ENCODE assay signal across 8 cellular contexts in the genomic region with DNA sequence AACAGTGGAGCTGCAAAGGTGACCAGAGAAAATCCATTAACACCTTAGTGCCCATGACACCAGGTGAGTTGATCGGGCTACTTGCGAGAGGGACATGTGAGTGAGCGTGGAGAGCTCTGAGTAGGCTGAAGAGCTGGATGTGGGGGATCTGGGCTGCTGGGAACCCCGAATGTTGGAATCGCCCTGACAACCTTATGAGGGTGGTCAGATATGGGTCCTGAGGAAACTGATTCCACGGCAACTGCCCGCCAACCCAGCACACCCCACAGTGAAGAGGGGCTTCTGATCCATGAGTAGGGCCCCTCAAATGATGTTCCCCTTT. TPM values are rescaled to one million over a fixed set of nuclear protein-coding genes. Genes with fewer than 3 reads are reported as not detected.
A peak's percentile ranks its signal among the peaks of the same experiment; 100 is the strongest.
DNase-seq lines count a peak whose midpoint lies in the region; ATAC-seq and TF ChIP-seq lines count a peak whose summit lies in the region.

No MANE protein-coding gene starts in this region.

- peak overlapping the region; percentile 72 to 91 for H3K4me3 ChIP-seq in vagina

- H3K36me3 ChIP-seq in vagina, result no peaks in the 10 kb centered on the region

- H3K36me3 Mint-ChIP-seq in brain (peaks cover 6% of the 10 kb centered on the region), memory B cell (peaks cover 1% of the 10 kb centered on the region)

- intact Hi-C loops in Right ventricle myocardium inferior (cut with DNase I), result loop anchor here (1.0 kb wide), 2 partner anchors 21 to 200 kb away; a partner anchor contains a TSS
- intact Hi-C loops in Right ventricle myocardium superior (cut with DNase I), result no loop called here
- intact Hi-C loops in vagina (cut with DNase I), result loop anchor here (10.0 kb wide), 1 partner anchor 269 kb away; a partner anchor contains a TSS

- TF ChIP-seq POLR2A in vagina (IDR thresholded peaks at IDR 0.05), result no peak

- DNase-seq in Right ventricle myocardium inferior (ENCODE audit: missing footprints) (no peak), Right ventricle myocardium superior (no peak), memory B cell (ENCODE audit: low spot score in 2 of 2) (no peak), vagina (ENCODE audit: extremely low spot score in 2 of 2) (peak in 1 of 2 donors; percentile 67), GM03348 (ENCODE audit: low spot score) (no peak)

- peaks cover 42% of the 10 kb centered on the region for H3K4me1 ChIP-seq in vagina

- H3K27ac ChIP-seq in vagina, result peak overlapping the region; percentile 83

- no peaks in the 10 kb centered on the region for H3K9me3 ChIP-seq in vagina

- H3K27me3 Mint-ChIP-seq in brain (peaks cover 27% of the 10 kb centered on the region), memory B cell (no peaks in the 10 kb centered on the region)

- ATAC-seq in Right ventricle myocardium inferior (peak; percentile 0), Right ventricle myocardium superior (ENCODE audit: poor library complexity) (no peak), memory B cell (ENCODE audit: low read depth) (no peak), HG02840 (IDR thresholded peaks at IDR 0.05; ENCODE audit: low FRiP score, unreplicated experiment) (no peak), GM19324 (IDR thresholded peaks at IDR 0.05; ENCODE audit: low FRiP score, unreplicated experiment) (no peak)

- peak overlapping the region; percentile 60 to 96 (median 88) for H3K27ac Mint-ChIP-seq in brain
- H3K27ac Mint-ChIP-seq in memory B cell, result peak overlapping the region; percentile 46

- H3K4me1 Mint-ChIP-seq in brain, result peaks cover 36% of the 10 kb centered on the region
- H3K4me1 Mint-ChIP-seq in memory B cell, result peaks cover 25% of the 10 kb centered on the region

- peak overlapping the region; percentile 92 to 97 (median 95) for H3K4me3 Mint-ChIP-seq in brain
- H3K4me3 Mint-ChIP-seq in memory B cell, result peak overlapping the region; percentile 82

- H3K9me3 Mint-ChIP-seq in brain, result peaks cover 0 to 2% (median 0%) of the 10 kb centered on the region in 5 experiments
- no peaks in the 10 kb centered on the region for H3K9me3 Mint-ChIP-seq in memory B cell

- TF ChIP-seq CTCF in brain (conservative IDR thresholded peaks at IDR 0.05) (no peak), vagina (IDR thresholded peaks at IDR 0.05) (no peak)

- H3K27me3 ChIP-seq in vagina, result no peaks in the 10 kb centered on the region

RNA-seq across cellular contexts. Expression of a gene that starts 0.7 kb away (rescaled TPM):
- total RNA-seq in Right ventricle myocardium inferior, result 97.7 TPM
- 97.8 TPM for total RNA-seq in Right ventricle myocardium superior
- polyA plus RNA-seq in brain (ENCODE audit: insufficient read depth, low read depth, low replicate concordance), result 58.6 TPM
- total RNA-seq in vagina, result 103 TPM
